In genomic region chr22:40024201-40025061, GRCh38 we compare ENCODE assay signal across 8 cellular contexts. TPM values are rescaled to one million over a fixed set of nuclear protein-coding genes. Genes with fewer than 3 reads are reported as not detected.
DNase-seq lines count a peak whose midpoint lies in the region; ATAC-seq, FAIRE-seq and TF ChIP-seq lines count a peak whose summit lies in the region.

No MANE protein-coding gene starts in this region.

- H3K27ac Mint-ChIP-seq in naive B cell: peak overlapping the region in 1 of 6 donors; percentile 78

- FAIRE-seq in H54 (lab: Jason Lieb, UNC): no peak

- peaks cover 0 to 5% (median 0%) of the 10 kb centered on the region in 3 donors for H3K27me3 Mint-ChIP-seq in naive B cell

- H3K4me3 ChIP-seq in epithelial cell of esophagus (ENCODE audit: low read length): no peak overlapping the region

- peak; percentile 91 for TF ChIP-seq CTCF in epithelial cell of esophagus (IDR thresholded peaks at IDR 0.05; ENCODE audit: insufficient read depth, low read depth, low read length, missing control alignments)

- peak; percentile 69 to 86 for ATAC-seq in naive B cell (ENCODE audit: low read depth in 2 of 2)
- no peak for ATAC-seq in GM18519 (IDR thresholded peaks at IDR 0.05; ENCODE audit: low FRiP score, unreplicated experiment)

- H3K36me3 Mint-ChIP-seq in naive B cell: no peaks in the 10 kb centered on the region

- peak; percentile 88 for DNase-seq in AG08396 (ENCODE audit: low spot score)
- DNase-seq in H54 (ENCODE audit: insufficient read length, low spot score): peak; percentile 67
- DNase-seq in NCI-H82 treated with DMSO at 0.1 percent for 48 hours (lab: John Stamatoyannopoulos, UW; ENCODE audit: unreplicated experiment): peak; percentile 16
- peak in 2 of 3 experiments; percentile 37 to 40 for DNase-seq in activated CD8-positive, alpha-beta memory T cell treated with anti-CD3 and anti-CD28 coated beads for 48 hours (ENCODE audit: low read depth in 2 of 3, low spot score in 2 of 3)
- peak; percentile 75 for DNase-seq in epithelial cell of esophagus (ENCODE audit: low read depth)
- peak; percentile 42 for DNase-seq in naive B cell
- DNase-seq in stimulated activated naive CD4-positive, alpha-beta T cell treated with Interleukin-2 at 50 U/mL for 16 hours (lab: John Stamatoyannopoulos, UW): peak; percentile 33

- H3K4me1 Mint-ChIP-seq in naive B cell: peaks cover 0 to 6% (median 5%) of the 10 kb centered on the region in 3 donors

- TF ChIP-seq POLR2A in H54 (IDR thresholded peaks at IDR 0.05; ENCODE audit: low read depth, low read length): no peak

- no peak overlapping the region for H3K4me3 Mint-ChIP-seq in naive B cell

- H3K9me3 Mint-ChIP-seq in naive B cell: no peaks in the 10 kb centered on the region

RNA-seq across cellular contexts. Expression of gene FAM83F, which starts 29.7 kb away (rescaled TPM):
- polyA plus RNA-seq in naive B cell (ENCODE audit: low read depth in 6 of 6): under 1 TPM in 1 of 6 donors, not detected in 5; 0.05 TPM

Comparison
In these comparisons a context has a peak if more than half of its experiments do, and no peak if none do; other contexts are left out.
1. DNase-seq: peak in every context shown above with its lines; median percentile 88 in AG08396; 75 in epithelial cell of esophagus; 67 in H54; 42 in naive B cell; 38 in activated CD8-positive, alpha-beta memory T cell treated with anti-CD3 and anti-CD28 coated beads for 48 hours; 33 in stimulated activated naive CD4-positive, alpha-beta T cell treated with Interleukin-2 at 50 U/mL for 16 hours; 16 in NCI-H82 treated with DMSO at 0.1 percent for 48 hours.